Comparison of ENCODE assay signal across 16 cellular contexts in the genomic region with DNA sequence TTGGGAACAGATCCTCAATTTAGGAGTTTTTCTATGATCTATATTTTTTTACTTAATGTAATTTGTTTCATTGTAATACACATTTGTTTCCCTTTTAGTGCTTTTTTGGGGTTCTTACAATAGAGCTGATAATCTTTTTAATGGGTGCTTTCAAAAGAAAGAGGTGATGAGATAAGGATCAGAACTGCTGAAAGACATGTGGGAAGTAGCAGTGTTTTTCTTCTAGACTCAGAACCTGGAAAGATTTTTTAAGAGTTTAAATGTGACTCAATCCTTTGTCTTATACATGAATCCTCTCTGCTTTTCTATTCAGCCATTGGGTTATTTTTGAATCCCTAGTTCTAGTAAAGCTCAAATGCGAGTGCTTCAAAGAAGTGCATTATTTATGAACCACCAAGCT. TPM values are rescaled to one million over a fixed set of nuclear protein-coding genes. Genes with fewer than 3 reads are reported as not detected.
DNase-seq lines count a peak whose midpoint lies in the region; ATAC-seq, FAIRE-seq and TF ChIP-seq lines count a peak whose summit lies in the region.
"Had no signal": no experiment of that assay in that cellular context is flagged by ENCODE, and none has a peak within 500 bp of the region (broad histone marks: within the 10 kb centered on the region; RNA-seq: fewer than 3 reads in every experiment).

No MANE protein-coding gene starts in this region.

- H4K20me1 ChIP-seq in HCT116 (ENCODE audit: insufficient read depth) (no peaks in the 10 kb centered on the region), K562 (replicated peaks; ENCODE audit: control insufficient read depth, insufficient read depth, low read length) (no peaks in the 10 kb centered on the region)
- H4K20me1 ChIP-seq: BLaER1 had no signal

- TF ChIP-seq RAD21 in HCT116 (IDR thresholded peaks at IDR 0.05; ENCODE audit: low read depth) (no peak), K562 (CRISPR knock-in tag; conservative IDR thresholded peaks at IDR 0.05 in 1 of 2, IDR thresholded peaks at IDR 0.05 in 1 of 2) (no peak)

- H3K9ac ChIP-seq in HCT116 (ENCODE audit: low read length) (no peak overlapping the region), K562 (ENCODE audit: insufficient read depth in 1 of 2, low read depth in 2 of 2, low read length in 2 of 2) (no peak overlapping the region), colonic mucosa (ENCODE audit: low read depth in 2 of 2, low read length in 2 of 2) (no peak overlapping the region)
- H3K9ac ChIP-seq: BLaER1 had no signal

- FAIRE-seq in K562 (lab: Jason Lieb, UNC) (no peak), islet of Langerhans (lab: Jason Lieb, UNC) (peak; percentile 58)
- FAIRE-seq: G401.6, GM12892, GM18507, HepG2 had no signal

- no peak overlapping the region for H3K4me3 ChIP-seq in HCT116 (replicated peaks in 1 of 2; ENCODE audit: low read depth in 1 of 2, low read length in 2 of 2)
- H3K4me3 ChIP-seq in K562 = no peak overlapping the region
- H3K4me3 ChIP-seq in colonic mucosa = no peak overlapping the region
- H3K4me3 ChIP-seq: BLaER1, GM23338 had no signal

- CTCF ChIA-PET in HCT116 (lab: Charles Lee) = interaction anchor here (1.1 to 8.3 kb wide), 2 partner anchors 380 to 605 kb away, joined by 3 to 105 read pairs; no protein-coding TSS in a partner anchor
- CTCF ChIA-PET in K562 (lab: Yijun Ruan, JAX; ENCODE audit: low intra/inter-chr PET ratio) = interaction anchor here (0.8 to 2.9 kb wide), 2 partner anchors 362 to 379 kb away, joined by 3 to 18 read pairs; no protein-coding TSS in a partner anchor

- 5% methylated on average over 1 of the region's 1 CpG for WGBS in K562 (ENCODE audit: insufficient coverage, low coverage, missing lambda C conversion rate)

- H3K4me2 ChIP-seq in HCT116 (ENCODE audit: low read length) = no peak overlapping the region
- H3K4me2 ChIP-seq in K562 (ENCODE audit: insufficient read depth, low read length) = no peak overlapping the region
- H3K4me2 ChIP-seq: BLaER1, GM23338 had no signal

- no peak for ATAC-seq in HCT116
- ATAC-seq in K562 = no peak
- no peak for ATAC-seq in GM21423 (IDR thresholded peaks at IDR 0.05; ENCODE audit: unreplicated experiment)
- ATAC-seq: CD8-positive, alpha-beta T cell; GM23338; HepG2 had no signal

- no peaks in the 10 kb centered on the region for H3K27me3 ChIP-seq in HCT116 (ENCODE audit: insufficient read depth, low read length)
- no peaks in the 10 kb centered on the region for H3K27me3 ChIP-seq in K562 (ENCODE audit: control insufficient read depth in 2 of 2, insufficient read depth in 2 of 2, low read length in 2 of 2)
- H3K27me3 ChIP-seq in colonic mucosa = no peaks in the 10 kb centered on the region
- H3K27me3 ChIP-seq: BLaER1 had no signal

- no peaks in the 10 kb centered on the region for H3K9me3 ChIP-seq in HCT116 (ENCODE audit: control insufficient read depth in 1 of 2, insufficient read depth in 1 of 2, low read depth in 1 of 2, low read length in 2 of 2)
- no peaks in the 10 kb centered on the region for H3K9me3 ChIP-seq in K562 (replicated peaks; ENCODE audit: control insufficient read depth, insufficient read depth, low read depth, low read length)
- H3K9me3 ChIP-seq in colonic mucosa = no peaks in the 10 kb centered on the region

- TF ChIP-seq EP300 in K562 (IDR thresholded peaks at IDR 0.05; ENCODE audit: low read length) = no peak

- H3K27ac ChIP-seq in HCT116 (ENCODE audit: low read depth, low read length) = no peak overlapping the region
- H3K27ac ChIP-seq in K562 (ENCODE audit: extremely low read depth, low read depth, low read length) = no peak overlapping the region
- H3K27ac ChIP-seq in colonic mucosa = no peak overlapping the region
- H3K27ac ChIP-seq: BLaER1 had no signal

- no peaks in the 10 kb centered on the region for H3K9me2 ChIP-seq in HCT116 (ENCODE audit: insufficient read depth)

- in situ Hi-C loops in K562 (cut with MboI) = loop anchor here (10.0 kb wide), 2 partner anchors 372 to 602 kb away; no protein-coding TSS in a partner anchor

- H2AFZ ChIP-seq in HCT116 (ENCODE audit: low read depth, low read length, poor library complexity, severe bottlenecking) (peak overlapping the region; percentile 55), K562 (ENCODE audit: low read depth, low read length) (no peak overlapping the region)
- H2AFZ ChIP-seq: GM23338 had no signal

- H3K4me1 ChIP-seq in HCT116 (ENCODE audit: control insufficient read depth in 1 of 2, insufficient read depth in 2 of 2, low read length in 2 of 2) (no peaks in the 10 kb centered on the region), K562 (replicated peaks in 1 of 2; ENCODE audit: control insufficient read depth in 2 of 2, insufficient read depth in 2 of 2, low read length in 2 of 2) (no peaks in the 10 kb centered on the region), colonic mucosa (no peaks in the 10 kb centered on the region)
- H3K4me1 ChIP-seq: BLaER1 had no signal

- intact Hi-C loops in HCT116 (cut with micrococcal nuclease) (loop anchor here (5.0 to 10.0 kb wide), 2 partner anchors 675 to 1232 kb away; no protein-coding TSS in a partner anchor), K562 (cut with micrococcal nuclease) (loop anchor here (5.0 kb wide), 1 partner anchor 1240 kb away; no protein-coding TSS in a partner anchor), colonic mucosa (cut with DNase I) (loop anchor here (5.0 kb wide), 2 partner anchors 380 to 605 kb away; no protein-coding TSS in a partner anchor)

- RAD21 ChIA-PET in HCT116 (lab: Charles Lee; ENCODE audit: low non-redundant PET in 1 of 2, low total read pairs in 2 of 2, uncharacterized antibody in 2 of 2, unreplicated experiment in 2 of 2) = interaction anchor here in 1 of 2 experiments (1.9 kb wide), 1 partner anchor 379 kb away, joined by 13 read pairs; no protein-coding TSS in a partner anchor

- H3K36me3 ChIP-seq in HCT116 (ENCODE audit: control insufficient read depth in 1 of 2, insufficient read depth in 2 of 2, low read length in 2 of 2) = no peaks in the 10 kb centered on the region
- no peaks in the 10 kb centered on the region for H3K36me3 ChIP-seq in K562 (ENCODE audit: control insufficient read depth, insufficient read depth, low read length)
- H3K36me3 ChIP-seq in colonic mucosa = no peaks in the 10 kb centered on the region
- H3K36me3 ChIP-seq: BLaER1 had no signal

- H3K79me2 ChIP-seq in HCT116 (ENCODE audit: insufficient read depth, low read length) = no peaks in the 10 kb centered on the region
- H3K79me2 ChIP-seq in K562 (ENCODE audit: control insufficient read depth, insufficient read depth, low read length) = no peaks in the 10 kb centered on the region

- POLR2A ChIA-PET in HCT116 (lab: Charles Lee) = no interaction called here
- POLR2A ChIA-PET in K562 (lab: Yijun Ruan, JAX) = no interaction called here

- DNase-seq in HCT116 (ENCODE audit: low read depth, low spot score) = no peak
- DNase-seq in K562 (ENCODE audit: extremely low read depth in 1 of 4, low spot score in 3 of 4) = no peak
- DNase-seq in colonic mucosa = no peak
- no peak for DNase-seq in inferior parietal cortex (ENCODE audit: extremely low spot score)
- DNase-seq: CD8-positive, alpha-beta T cell; H7; KG1 had no signal

- H3K9me1 ChIP-seq in K562 (ENCODE audit: control insufficient read depth, insufficient read depth, low read length) = no peaks in the 10 kb centered on the region

- no peak for TF ChIP-seq POLR2A in HCT116 (IDR thresholded peaks at IDR 0.05; ENCODE audit: borderline replicate concordance, extremely low read depth, insufficient read depth, insufficient read length)
- TF ChIP-seq POLR2A in K562 (conservative IDR thresholded peaks at IDR 0.05) = no peak

- BruUV-seq in HCT116 (replicated peaks; lab: Mats Ljungman, UMichigan) (no TSS peak), K562 (replicated peaks; lab: Mats Ljungman, UMichigan) (no TSS peak)

- TF ChIP-seq CTCF in HCT116 (IDR thresholded peaks at IDR 0.05 in 2 of 3, conservative IDR thresholded peaks at IDR 0.05 in 1 of 3; ENCODE audit: borderline replicate concordance in 1 of 3, insufficient read depth in 1 of 3, low read depth in 2 of 3, low read length in 2 of 3) (no peak), K562 (IDR thresholded peaks at IDR 0.05 in 2 of 3, conservative IDR thresholded peaks at IDR 0.05 in 1 of 3; ENCODE audit: insufficient read depth in 2 of 3, low read depth in 1 of 3, low read length in 3 of 3) (no peak), colonic mucosa (IDR thresholded peaks at IDR 0.05) (no peak)

TF ChIP-seq in HCT116, 20 proteins besides CTCF, POLR2A, EP300 and RAD21 (continues in another document):
- no peak for TF ChIP-seq EZH2 (IDR thresholded peaks at IDR 0.05)
- TF ChIP-seq, protein P1, sequence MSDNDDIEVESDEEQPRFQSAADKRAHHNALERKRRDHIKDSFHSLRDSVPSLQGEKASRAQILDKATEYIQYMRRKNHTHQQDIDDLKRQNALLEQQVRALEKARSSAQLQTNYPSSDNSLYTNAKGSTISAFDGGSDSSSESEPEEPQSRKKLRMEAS (IDR thresholded peaks at IDR 0.05) = no peak
- no peak for TF ChIP-seq ZFX (IDR thresholded peaks at IDR 0.05)
- TF ChIP-seq JUND (IDR thresholded peaks at IDR 0.05) = no peak

RNA-seq across cellular contexts. Expression of a gene that starts 25.6 kb away (rescaled TPM):
- 0.54 TPM for total RNA-seq in HCT116 (2021; ENCODE audit: unreplicated experiment)
- not detected in 2 replicates for polyA plus RNA-seq in HCT116 (2012)
- total RNA-seq in K562 (2011; cell fraction: chromatin; rRNA removed; ENCODE audit: low replicate concordance) = not detected in 2 replicates
- not detected in 2 replicates for total RNA-seq in K562 (2011; cell fraction: nucleolus; rRNA removed)
- total RNA-seq in K562 (2011; cell fraction: nucleoplasm; rRNA removed) = not detected in 2 replicates
- not detected in 2 replicates for total RNA-seq in K562 (2014; rRNA removed)
- total RNA-seq in K562 (2014; rRNA removed; fragmentation: Illumina TruSeq; extraction: Trizol) = not detected in 2 replicates
- not detected in 2 replicates for total RNA-seq in K562 (2015; rRNA removed; fragmentation: Illumina TruSeq; extraction: Trizol)
- 0.42 and 0.58 TPM in 2 replicates for total RNA-seq in K562 (2021)
- not detected in 2 replicates for polyA plus RNA-seq in K562 (2011; rRNA removed)
- polyA plus RNA-seq in K562 (2011; cell fraction: cytosol; rRNA removed) = 0.09 and 0.13 TPM in 2 replicates
- polyA plus RNA-seq in K562 (2011; cell fraction: nucleus; rRNA removed) = not detected in 2 replicates
- polyA plus RNA-seq in K562 (2012) = not detected in 2 replicates
- polyA plus RNA-seq in K562 (2014; fragmentation: Illumina TruSeq; extraction: Trizol) = not detected in 2 replicates
- polyA plus RNA-seq in K562 (2014; fragmentation: Nextera tagmentation; extraction: Ambion mirVana) = not detected
- not detected in 2 replicates for polyA plus RNA-seq in K562 (2014; rRNA removed)
- polyA minus RNA-seq in K562 (2011; rRNA and poly(A)+ RNA removed) = not detected in 2 replicates
- polyA minus RNA-seq in K562 (2011; cell fraction: cytosol; rRNA and poly(A)+ RNA removed) = not detected in 2 replicates
- not detected in 2 replicates for polyA minus RNA-seq in K562 (2011; cell fraction: nucleus; rRNA and poly(A)+ RNA removed)
- 10 to 100 TPM in 1 of 2 donors, 1 to 10 TPM in 1; 3.4 to 13.2 TPM for total RNA-seq in colonic mucosa
- total RNA-seq: CD8-positive, alpha-beta T cell; HepG2 had no signal
- polyA plus RNA-seq: CD14-positive monocyte, HepG2 had no signal
